Comparison of ENCODE assay signal across 8 cellular contexts in genomic region chr21:36135391-36136094, GRCh38. TPM values are rescaled to one million over a fixed set of nuclear protein-coding genes. Genes with fewer than 3 reads are reported as not detected.
DNase-seq lines count a peak whose midpoint lies in the region; ATAC-seq and TF ChIP-seq lines count a peak whose summit lies in the region.

No MANE protein-coding gene starts in this region.

- peak overlapping the region; percentile 88 for H3K4me3 Mint-ChIP-seq in stimulated activated memory B cell treated with anti-CD40 and anti-IgM and Interleukin-4, amounts not matched to agents 10 μg/mL and 1 μg/mL and 100 μg/mL, for 72 hours

- 1% methylated on average over 49 to 54 of the region's 60 CpGs for WGBS in mesodermal cell (ENCODE audit: insufficient coverage in 2 of 2), 2 experiments

- DNase-seq in CD1c-positive myeloid dendritic cell (ENCODE audit: extremely low spot score) (peak; percentile 92), NOMO-1 treated with dmso at 0.1 percent for 144 hours (lab: John Stamatoyannopoulos, UW; ENCODE audit: unreplicated experiment) (peak; percentile 76), activated T-cell treated with anti-CD3 and anti-CD28 coated beads for 48 hours (ENCODE audit: low read depth) (peak; percentile 56), epithelial cell of esophagus (ENCODE audit: low read depth) (peak; percentile 86)

- no peaks in the 10 kb centered on the region for H3K9me3 Mint-ChIP-seq in stimulated activated memory B cell treated with anti-CD40 and anti-IgM and Interleukin-4, amounts not matched to agents 10 μg/mL and 1 μg/mL and 100 μg/mL, for 72 hours

- no peaks in the 10 kb centered on the region for H3K4me1 ChIP-seq in mesodermal cell (ENCODE audit: control insufficient read depth, insufficient read depth, low read length, poor library complexity, severe bottlenecking)

- H3K36me3 Mint-ChIP-seq in stimulated activated memory B cell treated with anti-CD40 and anti-IgM and Interleukin-4, amounts not matched to agents 10 μg/mL and 1 μg/mL and 100 μg/mL, for 72 hours = peaks cover 6% of the 10 kb centered on the region

- H3K4me3 ChIP-seq in epithelial cell of esophagus (ENCODE audit: low read length) (peak overlapping the region; percentile 55), mesodermal cell (ENCODE audit: extremely low read depth, insufficient read depth, low read length, poor library complexity, severe bottlenecking) (peak overlapping the region; percentile 42)

- H3K36me3 ChIP-seq in mesodermal cell (ENCODE audit: control insufficient read depth, insufficient read depth, low read length) = no peaks in the 10 kb centered on the region

- no peaks in the 10 kb centered on the region for H3K27me3 Mint-ChIP-seq in stimulated activated memory B cell treated with anti-CD40 and anti-IgM and Interleukin-4, amounts not matched to agents 10 μg/mL and 1 μg/mL and 100 μg/mL, for 72 hours

- peak overlapping the region; percentile 85 for H3K27ac Mint-ChIP-seq in stimulated activated memory B cell treated with anti-CD40 and anti-IgM and Interleukin-4, amounts not matched to agents 10 μg/mL and 1 μg/mL and 100 μg/mL, for 72 hours

- TF ChIP-seq CTCF in epithelial cell of esophagus (IDR thresholded peaks at IDR 0.05; ENCODE audit: insufficient read depth, low read depth, low read length, missing control alignments) = no peak

- H3K9me3 ChIP-seq in mesodermal cell (ENCODE audit: control insufficient read depth, low read length) = no peaks in the 10 kb centered on the region

- H3K27ac ChIP-seq in mesodermal cell (ENCODE audit: low read depth, low read length, severe bottlenecking) = no peak overlapping the region

- peaks cover 41% of the 10 kb centered on the region for H3K4me1 Mint-ChIP-seq in stimulated activated memory B cell treated with anti-CD40 and anti-IgM and Interleukin-4, amounts not matched to agents 10 μg/mL and 1 μg/mL and 100 μg/mL, for 72 hours

- peak; percentile 57 for ATAC-seq in HG02798 (IDR thresholded peaks at IDR 0.05; ENCODE audit: poor library complexity, unreplicated experiment)
- ATAC-seq in stimulated activated memory B cell treated with anti-CD40 and anti-IgM and Interleukin-4, amounts not matched to agents 10 μg/mL and 1 μg/mL and 100 μg/mL, for 72 hours = peak; percentile 93
- no peak for ATAC-seq in GM18909 (IDR thresholded peaks at IDR 0.05; ENCODE audit: poor library complexity, unreplicated experiment)

RNA-seq across cellular contexts. Expression of gene CBR3, which starts 0.7 kb away (rescaled TPM):
- 0.41 TPM for polyA plus RNA-seq in mesodermal cell (2013, experiment 1 of 2)
- polyA plus RNA-seq in mesodermal cell (2013, experiment 2 of 2) = 0.66 TPM

RNA-seq across cellular contexts. Expression of gene DOP1B, which starts 21.1 kb away (rescaled TPM):
- 4.5 TPM for polyA plus RNA-seq in mesodermal cell (2013, experiment 1 of 2)
- 4.8 TPM for polyA plus RNA-seq in mesodermal cell (2013, experiment 2 of 2)
